Comparison of ENCODE assay signal across 7 cellular contexts in genomic region chr2:31783446-31784091, GRCh38.
DNase-seq lines count a peak whose midpoint lies in the region; ATAC-seq, FAIRE-seq and TF ChIP-seq lines count a peak whose summit lies in the region.
"Not testable (repeated sequence)": the region's sequence is repeated elsewhere in the genome, so short reads cannot be mapped to it uniquely, and the experiment has no call there.

No MANE protein-coding gene starts in this region.

- peaks cover 16% of the 10 kb centered on the region for H3K4me1 ChIP-seq in A549
- peaks cover 21% of the 10 kb centered on the region; the same call in 1 of the 2 replicates for H3K4me1 ChIP-seq in PC-9 (replicated peaks; ENCODE audit: insufficient read depth)

- H3K79me2 ChIP-seq in PC-9 (ENCODE audit: low read depth): not testable (repeated sequence)

- TF ChIP-seq RAD21 in A549 (conservative IDR thresholded peaks at IDR 0.05 in 1 of 2, IDR thresholded peaks at IDR 0.05 in 1 of 2): not testable (repeated sequence)

- not testable (repeated sequence) for H3K4me3 ChIP-seq in A549; PC-9; bronchial epithelial cell (ENCODE audit: low read depth, low read length)

- H3K4me2 ChIP-seq in A549: peak overlapping the region; percentile 29; the same call in 1 of the 3 replicates
- not testable (repeated sequence) for H3K4me2 ChIP-seq in PC-9

- H3K9me2 ChIP-seq in PC-9 (ENCODE audit: insufficient read depth): not testable (repeated sequence)

- POLR2A ChIA-PET in A549 (lab: Yijun Ruan, JAX); PC-9 (lab: Charles Lee; ENCODE audit: unreplicated experiment): not testable (repeated sequence)

- H3K27me3 Mint-ChIP-seq in Calu3 (ENCODE audit: unreplicated experiment): not testable (repeated sequence)

- peak in 1 of 2 experiments; percentile 15 for DNase-seq in A549 (ENCODE audit: low read depth in 1 of 2, low spot score in 1 of 2)
- DNase-seq in Calu3: peak; percentile 62
- peak; percentile 3 for DNase-seq in ELR (ENCODE audit: low read depth)
- peak; percentile 7 for DNase-seq in HT-29 (ENCODE audit: low spot score)
- peak; percentile 48 to 86 for DNase-seq in PC-9
- DNase-seq in bronchial epithelial cell (ENCODE audit: low read depth): peak; percentile 29
- DNase-seq in islet precursor cell: peak; percentile 64

- BruUV-seq in Calu3 (replicated peaks; lab: Mats Ljungman, UMichigan); PC-9 (replicated peaks; lab: Mats Ljungman, UMichigan): not testable (repeated sequence)

- not testable (repeated sequence) for H4K20me1 ChIP-seq in PC-9 (ENCODE audit: insufficient read depth)

- peaks cover 15% of the 10 kb centered on the region; the same call in 1 of the 2 replicates for H3K36me3 ChIP-seq in PC-9 (ENCODE audit: low read depth)
- not testable (repeated sequence) for H3K36me3 ChIP-seq in bronchial epithelial cell (ENCODE audit: control insufficient read depth, insufficient read depth, low read length)

- H3K36me3 Mint-ChIP-seq in Calu3 (ENCODE audit: insufficient read depth, unreplicated experiment): peaks cover 19% of the 10 kb centered on the region

- H3K27ac ChIP-seq in A549: not testable (repeated sequence)
- peak overlapping the region; percentile 60 for H3K27ac ChIP-seq in PC-9

- not testable (repeated sequence) for TF ChIP-seq POLR2A in A549 (IDR thresholded peaks at IDR 0.05; ENCODE audit: low read length)

- H3K4me3 Mint-ChIP-seq in Calu3 (ENCODE audit: low read depth, unreplicated experiment): peak overlapping the region; percentile 29

- not testable (repeated sequence) for H3K27me3 ChIP-seq in PC-9 (ENCODE audit: insufficient read depth, low read depth); bronchial epithelial cell (ENCODE audit: control insufficient read depth, insufficient read depth, low read length)

- CTCF ChIA-PET in A549 (lab: Yijun Ruan, JAX); Calu3 (lab: Charles Lee); PC-9 (lab: Charles Lee): not testable (repeated sequence)

- ATAC-seq in A549: not testable (repeated sequence)

- H2AFZ ChIP-seq in PC-9: not testable (repeated sequence)

- H3K4me1 Mint-ChIP-seq in Calu3 (ENCODE audit: low read depth, unreplicated experiment): peaks cover 60% of the 10 kb centered on the region

- H3K9me3 Mint-ChIP-seq in Calu3 (ENCODE audit: low read depth, unreplicated experiment): peaks cover 39% of the 10 kb centered on the region

- 12% methylated on average over 6 of the region's 6 CpGs for WGBS in A549 (ENCODE audit: missing lambda C conversion rate)

- not testable (repeated sequence) for TF ChIP-seq EP300 in A549 (IDR thresholded peaks at IDR 0.05)

- not testable (repeated sequence) for H3K9me3 ChIP-seq in A549
- H3K9me3 ChIP-seq in PC-9 (ENCODE audit: insufficient read depth, low read depth): peaks cover 67% of the 10 kb centered on the region

- peak overlapping the region; percentile 93 for H3K27ac Mint-ChIP-seq in Calu3 (ENCODE audit: unreplicated experiment)

- intact Hi-C loops in Calu3 (cut with micrococcal nuclease; ENCODE audit: unreplicated experiment); PC-9 (cut with micrococcal nuclease; ENCODE audit: unreplicated experiment): not testable (repeated sequence)

- H3F3A ChIP-seq in PC-9 (ENCODE audit: insufficient read depth, low read depth): peaks cover 21% of the 10 kb centered on the region

- FAIRE-seq in A549 (lab: Jason Lieb, UNC); bronchial epithelial cell (lab: Jason Lieb, UNC): not testable (repeated sequence)

- TF ChIP-seq CTCF in A549 (IDR thresholded peaks at IDR 0.05); Calu3 (IDR thresholded peaks at IDR 0.05; ENCODE audit: unreplicated experiment); PC-9 (conservative IDR thresholded peaks at IDR 0.05); bronchial epithelial cell (IDR thresholded peaks at IDR 0.05; ENCODE audit: insufficient read depth, low read length, severe bottlenecking): not testable (repeated sequence)
